21 cellular contexts compared by ENCODE assay signal in genomic region chr4:40837094-40837870, GRCh38.
DNase-seq lines count a peak whose midpoint lies in the region; ATAC-seq, FAIRE-seq and TF ChIP-seq lines count a peak whose summit lies in the region.
"Had no signal": no experiment of that assay in that cellular context is flagged by ENCODE, and none has a peak within 500 bp of the region (broad histone marks: within the 10 kb centered on the region; RNA-seq: fewer than 3 reads in every experiment).

No MANE protein-coding gene starts in this region.

- H3K27me3 ChIP-seq in keratinocyte (ENCODE audit: control insufficient read depth, extremely low read depth, insufficient read depth, low read length) (no peaks in the 10 kb centered on the region), thoracic aorta (replicated peaks; ENCODE audit: insufficient read depth) (no peaks in the 10 kb centered on the region)
- H3K27me3 ChIP-seq: breast epithelium, thyroid gland had no signal

- no peaks in the 10 kb centered on the region for H3K9me1 ChIP-seq in keratinocyte (ENCODE audit: control insufficient read depth, extremely low read depth, insufficient read depth, low read length)

- H3K9me3 ChIP-seq in keratinocyte (ENCODE audit: control insufficient read depth, low read depth, low read length): no peaks in the 10 kb centered on the region
- H3K9me3 ChIP-seq in thoracic aorta: no peaks in the 10 kb centered on the region
- H3K9me3 ChIP-seq: breast epithelium, thyroid gland had no signal

- H3K36me3 ChIP-seq in keratinocyte (ENCODE audit: control insufficient read depth in 2 of 2, extremely low read depth in 1 of 2, insufficient read depth in 2 of 2, low read length in 2 of 2) (peaks cover 17 to 26% of the 10 kb centered on the region in 2 experiments), thoracic aorta (peaks cover 12% of the 10 kb centered on the region)
- H3K36me3 ChIP-seq: breast epithelium had no signal

- no peak overlapping the region for H3K9ac ChIP-seq in keratinocyte (ENCODE audit: control insufficient read depth, extremely low read depth, insufficient read depth, low read length)

- H3K4me3 ChIP-seq in keratinocyte (ENCODE audit: control insufficient read depth in 2 of 3, extremely low read depth in 1 of 3, insufficient read depth in 2 of 3, low read depth in 1 of 3, low read length in 3 of 3) (no peak overlapping the region), thoracic aorta (no peak overlapping the region)
- H3K4me3 ChIP-seq: breast epithelium, thyroid gland had no signal

- peaks cover 4% of the 10 kb centered on the region for H3K4me1 ChIP-seq in keratinocyte (ENCODE audit: control insufficient read depth, extremely low read depth, insufficient read depth, low read length)
- H3K4me1 ChIP-seq in thoracic aorta (ENCODE audit: control insufficient read depth in 1 of 2, low read depth in 2 of 2): peaks cover 3 to 11% of the 10 kb centered on the region in 2 donors
- H3K4me1 ChIP-seq: breast epithelium had no signal

- DNase-seq in NCI-H1105 treated with DMSO at 0.1 percent for 48 hours (lab: John Stamatoyannopoulos, UW): peak; percentile 32
- no peak for DNase-seq in NCI-H1105 (lab: John Stamatoyannopoulos, UW)
- peak; percentile 4 for DNase-seq in OCI-M1 (lab: John Stamatoyannopoulos, UW)
- DNase-seq in keratinocyte (ENCODE audit: low read depth, low spot score): no peak
- DNase-seq in thoracic aorta (ENCODE audit: low spot score): no peak
- no peak for DNase-seq in NCI-H526 (lab: John Stamatoyannopoulos, UW)
- DNase-seq: 8988T; activated CD4-positive, alpha-beta T cell treated with anti-CD3 and anti-CD28 coated beads, Interleukin-2, amount 10 ng/mL, durations not matched to agents 24 days and 14 days; activated T-cell treated with anti-CD3 and anti-CD28 coated beads, Interleukin-2, amount 50 U/mL, for 24 hours; DMS53; effector memory CD8-positive, alpha-beta T cell; NCI-H345; stimulated activated CD4-positive, alpha-beta T cell treated with anti-CD3 and anti-CD28 coated beads, Interleukin-2, amount 100 ng/mL, for 24 hours; T-helper 9 cell; thyroid gland had no signal

- dilution Hi-C loops in keratinocyte (cut with MboI; ENCODE audit: extremely low pct_ligation_motif_present, low sequenced_read_pairs): no loop called here

- no peaks in the 10 kb centered on the region for H4K20me1 ChIP-seq in keratinocyte (ENCODE audit: control insufficient read depth, extremely low read depth, insufficient read depth, low read length)

- ATAC-seq in thoracic aorta (ENCODE audit: insufficient number of reproducible peaks, low FRiP score, low read depth) (no peak), GM18519 (IDR thresholded peaks at IDR 0.05; ENCODE audit: low FRiP score, unreplicated experiment) (no peak), GM19397 (IDR thresholded peaks at IDR 0.05; ENCODE audit: unreplicated experiment) (no peak)
- ATAC-seq: effector memory CD8-positive, alpha-beta T cell; natural killer cell treated with Interleukin-12 subunit alpha and Interleukin-12 subunit beta and Interleukin-15 and Interleukin-18, amount 100 ng/mL, for 72 hours had no signal

- H3K4me2 ChIP-seq in keratinocyte (ENCODE audit: control insufficient read depth, extremely low read depth, insufficient read depth, low read depth, low read length): no peak overlapping the region

- no peaks in the 10 kb centered on the region for H3K79me2 ChIP-seq in keratinocyte (ENCODE audit: control insufficient read depth, insufficient read depth, low read length)

- no peak overlapping the region for H3K27ac ChIP-seq in keratinocyte (ENCODE audit: control insufficient read depth, insufficient read depth, low read length)
- H3K27ac ChIP-seq in thoracic aorta: peak overlapping the region; percentile 26 to 45
- H3K27ac ChIP-seq: breast epithelium, thyroid gland had no signal

- TF ChIP-seq CTCF in keratinocyte (optimal IDR thresholded peaks at IDR 0.05 in 1 of 3, IDR thresholded peaks at IDR 0.05 in 1 of 3, conservative IDR thresholded peaks at IDR 0.05 in 1 of 3; ENCODE audit: extremely low read depth in 1 of 3, insufficient read depth in 2 of 3, low read length in 3 of 3) (no peak), thoracic aorta (IDR thresholded peaks at IDR 0.05) (no peak)

- FAIRE-seq in keratinocyte (lab: Jason Lieb, UNC): peak; percentile 48
- FAIRE-seq: H1, HTR-8/SVneo had no signal

- H2AFZ ChIP-seq in keratinocyte (ENCODE audit: control insufficient read depth, low read length): no peak overlapping the region

Comparison
In these comparisons a context has a peak if more than half of its experiments do, and no peak if none do; other contexts are left out.
1. DNase-seq: peak in NCI-H1105 treated with DMSO at 0.1 percent for 48 hours (single experiment) and OCI-M1 (single experiment); none in NCI-H1105 (single experiment), keratinocyte (single experiment), thoracic aorta (single experiment) and NCI-H526 (0 of 2).